ENCODE assay signal across 36 cellular contexts in the genomic region with DNA sequence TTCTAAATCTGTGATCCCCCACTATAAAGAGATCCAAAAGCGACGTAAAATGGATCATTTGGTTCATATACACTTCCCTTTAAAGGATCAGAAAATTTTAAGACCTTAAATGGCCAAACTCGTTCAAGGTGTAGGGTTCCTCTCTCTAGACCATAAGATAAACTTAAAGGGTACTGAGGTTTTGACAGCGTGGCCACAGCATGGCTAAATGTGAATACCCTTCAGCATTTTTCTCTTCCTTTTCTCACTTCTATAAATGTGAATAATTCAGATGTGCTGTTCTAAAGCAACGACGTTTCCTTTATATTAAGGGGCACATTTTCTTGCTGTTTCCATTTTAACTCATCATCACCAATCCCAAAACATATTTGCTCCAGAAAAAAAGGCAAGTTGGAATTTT. TPM values are rescaled to one million over a fixed set of nuclear protein-coding genes. Genes with fewer than 3 reads are reported as not detected.
"Had no signal": no experiment of that assay in that cellular context is flagged by ENCODE, and none has a peak within 500 bp of the region (broad histone marks: within the 10 kb centered on the region; RNA-seq: fewer than 3 reads in every experiment).

No MANE protein-coding gene starts in this region.

- H3K27me3 Mint-ChIP-seq: activated B cell treated with CpG ODN at 0.5 μM for 24 hours; activated CD4-positive, alpha-beta memory T cell treated with anti-CD3 and anti-CD28 coated beads for 36 hours; T-cell; T-helper 17 cell had no signal

- H3K9me3 Mint-ChIP-seq: activated B cell treated with CpG ODN at 0.5 μM for 24 hours; activated CD4-positive, alpha-beta memory T cell treated with anti-CD3 and anti-CD28 coated beads for 36 hours; activated naive CD4-positive, alpha-beta T cell treated with anti-CD3 and anti-CD28 coated beads for 36 hours; activated T-cell treated with anti-CD3 and anti-CD28 coated beads, Interleukin-2, amount 50 U/mL, for 4 hours; T-cell had no signal

- H3K27me3 ChIP-seq: adrenal gland had no signal

- H3K36me3 Mint-ChIP-seq: activated CD4-positive, alpha-beta memory T cell treated with anti-CD3 and anti-CD28 coated beads for 36 hours; brain had no signal

- H2AFZ ChIP-seq: PC-9 had no signal

- H3K4me3 Mint-ChIP-seq: activated B cell treated with CpG ODN at 0.5 μM for 24 hours; activated CD4-positive, alpha-beta memory T cell treated with anti-CD3 and anti-CD28 coated beads for 36 hours; activated naive CD4-positive, alpha-beta T cell treated with anti-CD3 and anti-CD28 coated beads for 36 hours; activated T-cell treated with anti-CD3 and anti-CD28 coated beads, Interleukin-2, amount 50 U/mL, for 4 hours; activated T-helper 1 cell treated with anti-CD3 and anti-CD28 coated beads, Interleukin-12 subunit alpha, Interleukin-12 subunit beta, Interleukin-2, Interleukin-4 antibody, amounts not matched to agents 30 ng/mL and 10 ng/mL and 1 ng/mL, durations not matched to agents 14 hours and 24 hours and 36 hours; T-cell; T-helper 17 cell had no signal

- DNase-seq: activated B cell treated with CpG ODN at 0.5 μM for 24 hours; activated CD4-positive, alpha-beta memory T cell treated with anti-CD3 and anti-CD28 coated beads for 36 hours; activated CD4-positive, alpha-beta T cell treated with anti-CD3 and anti-CD28 coated beads for 4 hours; activated CD4-positive, alpha-beta T cell treated with anti-CD3 and anti-CD28 coated beads, Interleukin-2, amount 50 U/mL, for 1 hour; activated CD4-positive, CD25-positive, alpha-beta regulatory T cell treated with anti-CD3 and anti-CD28 coated beads, Interleukin-2, amount 50 U/mL, for 72 hours; activated CD8-positive, alpha-beta memory T cell treated with anti-CD3 and anti-CD28 coated beads, Interleukin-2, amount 50 U/mL, for 4 hours; activated gamma-delta T cell treated with Interleukin-2 at 50 U/mL for 16 hours; activated naive CD4-positive, alpha-beta T cell treated with anti-CD3 and anti-CD28 coated beads for 36 hours; activated T-cell treated with anti-CD3 and anti-CD28 coated beads for 4 hours; activated T-cell treated with anti-CD3 and anti-CD28 coated beads, Interleukin-2, amount 50 U/mL, for 4 hours; adrenal gland; caudate nucleus; cerebellar nuclear complex; NCI-H1105 treated with DMSO at 0.1 percent for 48 hours; NCI-H1436; NCI-H1694; NCI-H1930; NCI-H2081 treated with DMSO at 0.1 percent for 48 hours; NCI-H226; NCI-H446 treated with DMSO at 0.1 percent for 48 hours; NCI-H524; NCI-H69; NCI-H82; PC-9; SIG-M5; T-cell; T-helper 17 cell had no signal

- H3K36me3 ChIP-seq: adrenal gland had no signal

- H3K27ac Mint-ChIP-seq: activated B cell treated with CpG ODN at 0.5 μM for 24 hours; activated CD4-positive, alpha-beta memory T cell treated with anti-CD3 and anti-CD28 coated beads for 36 hours; activated naive CD4-positive, alpha-beta T cell treated with anti-CD3 and anti-CD28 coated beads for 36 hours; activated naive CD4-positive, alpha-beta T cell treated with anti-CD3 and anti-CD28 coated beads, Interleukin-2, amount 50 U/mL, for 72 hours; activated T-helper 1 cell treated with anti-CD3 and anti-CD28 coated beads, Interleukin-12 subunit alpha, Interleukin-12 subunit beta, Interleukin-2, Interleukin-4 antibody, amounts not matched to agents 30 ng/mL and 10 ng/mL and 1 ng/mL, durations not matched to agents 14 hours and 24 hours and 36 hours; brain; T-cell; T-helper 17 cell had no signal

- H3K27ac ChIP-seq: adrenal gland, PC-9, RWPE1, VCaP had no signal

- H3K9me3 ChIP-seq: adrenal gland had no signal

- ATAC-seq: activated naive CD4-positive, alpha-beta T cell treated with anti-CD3 and anti-CD28 coated beads, Interleukin-2, amount 50 U/mL, for 72 hours; activated T-cell treated with anti-CD3 and anti-CD28 coated beads, Interleukin-2, amount 50 U/mL, for 4 hours; Right ventricle myocardium inferior; SK-N-SH treated with all-trans-retinoic acid at 6 μM for 48 hours; T-cell; T-helper 17 cell had no signal

- H3K4me2 ChIP-seq: PC-9 had no signal

- H3K4me3 ChIP-seq: adrenal gland, PC-9 had no signal

RNA-seq across cellular contexts. Expression of gene SPACDR, which starts 40.7 kb away (rescaled TPM):
- total RNA-seq: SK-MEL-5 had no signal

RNA-seq across cellular contexts. Expression of gene PILRA, which starts 50.0 kb away (rescaled TPM):
- total RNA-seq: bronchial epithelial cell, SK-MEL-5 had no signal
